ENCODE assay signal across 12 cellular contexts in the genomic region with DNA sequence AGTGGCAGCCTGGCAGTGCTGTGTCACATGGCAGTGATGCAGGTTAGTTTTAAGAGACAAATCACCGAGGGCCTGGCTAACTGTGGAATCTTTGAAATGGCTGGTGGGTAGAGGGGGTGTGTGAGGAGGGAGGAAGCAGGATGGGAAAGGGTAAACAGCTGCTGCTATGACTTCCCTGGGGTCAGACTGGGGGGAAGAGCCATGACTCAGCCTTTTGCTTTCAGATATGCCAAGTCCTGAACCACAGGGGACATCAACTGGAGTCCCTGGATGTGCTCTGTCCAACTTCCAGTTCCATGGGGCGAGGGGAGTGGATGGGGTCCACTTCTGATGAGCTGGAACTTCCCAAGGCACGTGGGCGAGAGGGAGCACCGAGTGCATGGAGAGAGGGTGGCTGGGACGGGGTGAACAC.
A peak's percentile ranks its signal among the peaks of the same experiment; 100 is the strongest.
DNase-seq lines count a peak whose midpoint lies in the region; ATAC-seq, FAIRE-seq and TF ChIP-seq lines count a peak whose summit lies in the region.
"Had no signal": no experiment of that assay in that cellular context is flagged by ENCODE, and none has a peak within 500 bp of the region (broad histone marks: within the 10 kb centered on the region; RNA-seq: fewer than 3 reads in every experiment).

No MANE protein-coding gene starts in this region.

- no TSS peak for BruUV-seq in HepG2 (replicated peaks; lab: Mats Ljungman, UMichigan)

- peaks cover 7% of the 10 kb centered on the region for H3K27me3 Mint-ChIP-seq in CD8-positive, alpha-beta T cell (ENCODE audit: low read depth)

- in situ Hi-C loops in HepG2 (cut with HindIII; ENCODE audit: extremely low pct_ligation_motif_present, low pct_unique_long_range_greater_than_20kb): no loop called here

- no peaks in the 10 kb centered on the region for H3K36me3 ChIP-seq in HepG2 (replicated peaks in 1 of 2; ENCODE audit: control insufficient read depth in 1 of 2, insufficient read depth in 2 of 2, low read length in 2 of 2)
- H3K36me3 ChIP-seq in right lobe of liver: no peaks in the 10 kb centered on the region
- no peaks in the 10 kb centered on the region for H3K36me3 ChIP-seq in CD8-positive, alpha-beta T cell (ENCODE audit: insufficient read depth, low read length)
- H3K36me3 ChIP-seq: tibial artery had no signal

- no peak overlapping the region for H3K27ac Mint-ChIP-seq in CD8-positive, alpha-beta T cell

- H3K79me2 ChIP-seq in HepG2 (ENCODE audit: insufficient read depth, low read length): no peaks in the 10 kb centered on the region

- H4K20me1 ChIP-seq in HepG2 (ENCODE audit: insufficient read depth, low read length): no peaks in the 10 kb centered on the region

- no peak overlapping the region for H3K4me3 Mint-ChIP-seq in CD8-positive, alpha-beta T cell

- no peak overlapping the region for H3K4me3 ChIP-seq in HepG2 (replicated peaks in 1 of 3; ENCODE audit: insufficient read depth in 1 of 3, low read depth in 2 of 3, low read length in 3 of 3)
- H3K4me3 ChIP-seq in right lobe of liver: no peak overlapping the region
- H3K4me3 ChIP-seq in CD8-positive, alpha-beta T cell (ENCODE audit: low read depth, low read length): no peak overlapping the region
- H3K4me3 ChIP-seq: tibial artery had no signal

- intact Hi-C loops in HepG2 (cut with micrococcal nuclease; ENCODE audit: unreplicated experiment) (no loop called here), right lobe of liver (cut with DNase I) (no loop called here)
- intact Hi-C loops in CD8-positive, alpha-beta T cell (cut with DNase I, micrococcal nuclease): no loop called here

- no peaks in the 10 kb centered on the region for H3K9me3 ChIP-seq in HepG2 (ENCODE audit: low read length)
- H3K9me3 ChIP-seq in right lobe of liver: no peaks in the 10 kb centered on the region
- no peaks in the 10 kb centered on the region for H3K9me3 ChIP-seq in CD8-positive, alpha-beta T cell (ENCODE audit: low read length)
- H3K9me3 ChIP-seq: tibial artery had no signal

- H3K27me3 ChIP-seq in HepG2 (ENCODE audit: control insufficient read depth in 1 of 2, insufficient read depth in 2 of 2, low read length in 2 of 2) (peaks cover 6 to 18% of the 10 kb centered on the region in 2 experiments; a peak in 3 of 5 replicates), right lobe of liver (no peaks in the 10 kb centered on the region)
- H3K27me3 ChIP-seq in CD8-positive, alpha-beta T cell (ENCODE audit: insufficient read depth, low read length): no peaks in the 10 kb centered on the region

- H3K9me3 Mint-ChIP-seq in CD8-positive, alpha-beta T cell: no peaks in the 10 kb centered on the region

- TF ChIP-seq RAD21 in HepG2 (CRISPR knock-in tag; IDR thresholded peaks at IDR 0.05): no peak

- no peak overlapping the region for H3K9ac ChIP-seq in HepG2 (ENCODE audit: insufficient read depth, low read depth, low read length)

- H3K27ac ChIP-seq in HepG2 (ENCODE audit: extremely low read length, insufficient read depth, low read length) (no peak overlapping the region), right lobe of liver (no peak overlapping the region), angular gyrus (ENCODE audit: low read depth, low read length) (peak overlapping the region; percentile 56)
- H3K27ac ChIP-seq in CD8-positive, alpha-beta T cell (ENCODE audit: low read depth, low read length): no peak overlapping the region
- H3K27ac ChIP-seq: tibial artery had no signal

- 2% methylated on average over 6 of the region's 6 CpGs for WGBS in HepG2 (ENCODE audit: low lambda C conversion rate)
- WGBS in right lobe of liver (ENCODE audit: insufficient coverage, low coverage, low lambda C conversion rate, missing lambda C conversion rate): no CpG with 5 or more reads among the region's 6 CpGs

- ATAC-seq in HepG2 (no peak), right lobe of liver (no peak), HG03565 (IDR thresholded peaks at IDR 0.05; ENCODE audit: unreplicated experiment) (no peak)
- no peak for ATAC-seq in CD8-positive, alpha-beta T cell

- no peak for TF ChIP-seq POLR2A in HepG2 (IDR thresholded peaks at IDR 0.05; ENCODE audit: insufficient read depth in 1 of 2, low read depth in 2 of 2, low read length in 2 of 2)
- no peak for TF ChIP-seq POLR2A in right lobe of liver (IDR thresholded peaks at IDR 0.05)

- POLR2A ChIA-PET in HepG2 (lab: Yijun Ruan, JAX): no interaction called here
- POLR2A ChIA-PET in CD8-positive, alpha-beta T cell (lab: Charles Lee): no interaction called here

- H3K4me1 Mint-ChIP-seq in CD8-positive, alpha-beta T cell (ENCODE audit: low read depth): no peaks in the 10 kb centered on the region

- H3K4me1 ChIP-seq in HepG2 (ENCODE audit: insufficient read depth, low read length) (no peaks in the 10 kb centered on the region), right lobe of liver (no peaks in the 10 kb centered on the region)
- H3K4me1 ChIP-seq in CD8-positive, alpha-beta T cell (ENCODE audit: insufficient read depth, low read length): no peaks in the 10 kb centered on the region

- CTCF ChIA-PET in HepG2 (lab: Yijun Ruan, JAX; ENCODE audit: low intra/inter-chr PET ratio, low total read pairs): no interaction called here
- CTCF ChIA-PET in CD8-positive, alpha-beta T cell (lab: Charles Lee): interaction anchor here (0.7 to 1.0 kb wide), 2 partner anchors 31 to 62 kb away, joined by 3 read pairs; no protein-coding TSS in a partner anchor

- TF ChIP-seq CTCF in HepG2 (CRISPR knock-in tag; IDR thresholded peaks at IDR 0.05): no peak
- no peak for TF ChIP-seq CTCF in right lobe of liver (IDR thresholded peaks at IDR 0.05)
- no peak for TF ChIP-seq CTCF in CD8-positive, alpha-beta T cell (IDR thresholded peaks at IDR 0.05)

- no peak for FAIRE-seq in HepG2 (lab: Jason Lieb, UNC)

- TF ChIP-seq EP300 in HepG2 (IDR thresholded peaks at IDR 0.05; ENCODE audit: low read depth in 2 of 2, low read length in 2 of 2) (no peak), HepG2 (CRISPR knock-in tag; IDR thresholded peaks at IDR 0.05; ENCODE audit: borderline replicate concordance) (no peak)

- H2AFZ ChIP-seq in HepG2 (ENCODE audit: low read length): no peak overlapping the region

- DNase-seq in HepG2 (ENCODE audit: low spot score) (peak; percentile 6), right lobe of liver (no peak), iris pigment epithelial cell (ENCODE audit: low read depth) (peak; percentile 57), HPDE6-E6E7 (ENCODE audit: extremely low spot score) (no peak), middle frontal gyrus (ENCODE audit: extremely low spot score, low spot score) (no peak)
- no peak for DNase-seq in CD8-positive, alpha-beta T cell
- DNase-seq: foreskin fibroblast; midbrain; stimulated activated CD4-positive, alpha-beta T cell treated with anti-CD3 and anti-CD28 coated beads, Interleukin-1b, Interleukin-23, amount 100 ng/mL, for 48 hours; tibial artery had no signal

- no peaks in the 10 kb centered on the region for H3K36me3 Mint-ChIP-seq in CD8-positive, alpha-beta T cell

- no peak overlapping the region for H3K4me2 ChIP-seq in HepG2 (ENCODE audit: low read depth, low read length)

TF ChIP-seq in HepG2, 621 proteins besides CTCF, POLR2A, EP300 and RAD21 (continues in another document):
- TF ChIP-seq FOSL2 (CRISPR knock-in tag; IDR thresholded peaks at IDR 0.05): 0 out of 2 replicates have a peak, but pooled peaks have one; percentile 12
- TF ChIP-seq, protein P1, sequence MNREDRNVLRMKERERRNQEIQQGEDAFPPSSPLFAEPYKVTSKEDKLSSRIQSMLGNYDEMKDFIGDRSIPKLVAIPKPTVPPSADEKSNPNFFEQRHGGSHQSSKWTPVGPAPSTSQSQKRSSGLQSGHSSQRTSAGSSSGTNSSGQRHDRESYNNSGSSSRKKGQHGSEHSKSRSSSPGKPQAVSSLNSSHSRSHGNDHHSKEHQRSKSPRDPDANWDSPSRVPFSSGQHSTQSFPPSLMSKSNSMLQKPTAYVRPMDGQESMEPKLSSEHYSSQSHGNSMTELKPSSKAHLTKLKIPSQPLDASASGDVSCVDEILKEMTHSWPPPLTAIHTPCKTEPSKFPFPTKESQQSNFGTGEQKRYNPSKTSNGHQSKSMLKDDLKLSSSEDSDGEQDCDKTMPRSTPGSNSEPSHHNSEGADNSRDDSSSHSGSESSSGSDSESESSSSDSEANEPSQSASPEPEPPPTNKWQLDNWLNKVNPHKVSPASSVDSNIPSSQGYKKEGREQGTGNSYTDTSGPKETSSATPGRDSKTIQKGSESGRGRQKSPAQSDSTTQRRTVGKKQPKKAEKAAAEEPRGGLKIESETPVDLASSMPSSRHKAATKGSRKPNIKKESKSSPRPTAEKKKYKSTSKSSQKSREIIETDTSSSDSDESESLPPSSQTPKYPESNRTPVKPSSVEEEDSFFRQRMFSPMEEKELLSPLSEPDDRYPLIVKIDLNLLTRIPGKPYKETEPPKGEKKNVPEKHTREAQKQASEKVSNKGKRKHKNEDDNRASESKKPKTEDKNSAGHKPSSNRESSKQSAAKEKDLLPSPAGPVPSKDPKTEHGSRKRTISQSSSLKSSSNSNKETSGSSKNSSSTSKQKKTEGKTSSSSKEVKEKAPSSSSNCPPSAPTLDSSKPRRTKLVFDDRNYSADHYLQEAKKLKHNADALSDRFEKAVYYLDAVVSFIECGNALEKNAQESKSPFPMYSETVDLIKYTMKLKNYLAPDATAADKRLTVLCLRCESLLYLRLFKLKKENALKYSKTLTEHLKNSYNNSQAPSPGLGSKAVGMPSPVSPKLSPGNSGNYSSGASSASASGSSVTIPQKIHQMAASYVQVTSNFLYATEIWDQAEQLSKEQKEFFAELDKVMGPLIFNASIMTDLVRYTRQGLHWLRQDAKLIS (CRISPR knock-in tag; IDR thresholded peaks at IDR 0.05): no peak
- TF ChIP-seq, protein P2, sequence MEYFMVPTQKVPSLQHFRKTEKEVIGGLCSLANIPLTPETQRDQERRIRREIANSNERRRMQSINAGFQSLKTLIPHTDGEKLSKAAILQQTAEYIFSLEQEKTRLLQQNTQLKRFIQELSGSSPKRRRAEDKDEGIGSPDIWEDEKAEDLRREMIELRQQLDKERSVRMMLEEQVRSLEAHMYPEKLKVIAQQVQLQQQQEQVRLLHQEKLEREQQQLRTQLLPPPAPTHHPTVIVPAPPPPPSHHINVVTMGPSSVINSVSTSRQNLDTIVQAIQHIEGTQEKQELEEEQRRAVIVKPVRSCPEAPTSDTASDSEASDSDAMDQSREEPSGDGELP (IDR thresholded peaks at IDR 0.05; ENCODE audit: borderline replicate concordance, low read depth): no peak
- TF ChIP-seq FOXA3 (CRISPR knock-in tag; IDR thresholded peaks at IDR 0.05): no peak

Comparison
In these comparisons a context has a peak if more than half of its experiments do, and no peak if none do; other contexts are left out.
1. DNase-seq: peak in HepG2 (single experiment) and iris pigment epithelial cell (single experiment); none in right lobe of liver (0 of 3), CD8-positive, alpha-beta T cell (0 of 7), HPDE6-E6E7 (single experiment) and middle frontal gyrus (single experiment).